In genomic region chr6:30488697-30489080, GRCh38 we compare ENCODE assay signal across 8 cellular contexts. TPM values are rescaled to one million over a fixed set of nuclear protein-coding genes. Genes with fewer than 3 reads are reported as not detected.
DNase-seq lines count a peak whose midpoint lies in the region; ATAC-seq, FAIRE-seq and TF ChIP-seq lines count a peak whose summit lies in the region.
"Not testable (repeated sequence)": the region's sequence is repeated elsewhere in the genome, so short reads cannot be mapped to it uniquely, and the experiment has no call there.

No MANE protein-coding gene starts in this region.

- H3K27ac ChIP-seq in HL-60 (replicated peaks): peak overlapping the region; percentile 81
- not testable (repeated sequence) for H3K27ac ChIP-seq in H1 (ENCODE audit: low read depth, low read length)

- not testable (repeated sequence) for H3K79me1 ChIP-seq in H1 (ENCODE audit: low read depth, low read length)

- H3K4me3 ChIP-seq in AG10803 (ENCODE audit: low read length): peak overlapping the region; percentile 46
- peak overlapping the region; percentile 34 for H3K4me3 ChIP-seq in HL-60 (replicated peaks; ENCODE audit: insufficient read depth, low read length)
- peak overlapping the region in 2 of 4 experiments; percentile 79 to 80; a peak in 3 of 8 replicates for H3K4me3 ChIP-seq in H1 (ENCODE audit: extremely low read depth in 1 of 4, insufficient read depth in 2 of 4, low read depth in 3 of 4, low read length in 4 of 4)
- H3K4me3 ChIP-seq in iPS-18c (ENCODE audit: insufficient read depth, low read depth, low read length): peak overlapping the region; percentile 26; the same call in 1 of the 2 replicates

- 92% methylated on average over 6 of the region's 6 CpGs; no CpG with 5 or more reads in 1 of the 2 experiments for WGBS in H1 (ENCODE audit: extremely low coverage in 1 of 2, insufficient coverage in 1 of 2, insufficient read length in 1 of 2, insufficient replicate concordance in 2 of 2, low coverage in 1 of 2, low lambda C conversion rate in 2 of 2, missing lambda C conversion rate in 1 of 2), 2 experiments

- H3K79me2 ChIP-seq in H1 (ENCODE audit: control insufficient read depth in 1 of 2, insufficient read depth in 2 of 2, low read length in 2 of 2): not testable (repeated sequence)

- H2AFZ ChIP-seq in H1 (ENCODE audit: low read length): not testable (repeated sequence)

- not testable (repeated sequence) for H3K9me3 ChIP-seq in H1 (ENCODE audit: insufficient read depth in 2 of 2, low read depth in 1 of 2, low read length in 1 of 2); iPS-18c (ENCODE audit: control insufficient read depth, insufficient read depth, low read length)

- not testable (repeated sequence) for H4K5ac ChIP-seq in H1 (ENCODE audit: insufficient read length, low read depth, low read length)

- H4K20me1 ChIP-seq in H1 (replicated peaks in 1 of 2; ENCODE audit: control insufficient read depth in 1 of 2, insufficient read depth in 2 of 2, low read length in 2 of 2): not testable (repeated sequence)

- not testable (repeated sequence) for H3K23ac ChIP-seq in H1 (ENCODE audit: insufficient read length)

- not testable (repeated sequence) for TF ChIP-seq POLR2A in H1 (IDR thresholded peaks at IDR 0.05; ENCODE audit: control extremely low read depth in 1 of 2, low read depth in 2 of 2, low read length in 2 of 2)

- not testable (repeated sequence) for H3K4me1 ChIP-seq in H1 (replicated peaks in 1 of 4; ENCODE audit: control insufficient read depth in 3 of 4, insufficient read depth in 4 of 4, low read length in 3 of 4)

- H3K56ac ChIP-seq in H1 (replicated peaks; ENCODE audit: insufficient read length, low read depth, low read length): not testable (repeated sequence)

- not testable (repeated sequence) for H2BK5ac ChIP-seq in H1 (ENCODE audit: low read depth, low read length)

- H2BK120ac ChIP-seq in H1 (replicated peaks; ENCODE audit: low read depth, low read length): not testable (repeated sequence)

- not testable (repeated sequence) for H3K27me3 ChIP-seq in HL-60 (ENCODE audit: insufficient read depth, poor library complexity, severe bottlenecking); H1 (replicated peaks in 1 of 4; ENCODE audit: control insufficient read depth in 3 of 4, extremely low read depth in 1 of 4, insufficient read depth in 3 of 4, low read length in 3 of 4)

- H3K14ac ChIP-seq in H1 (ENCODE audit: insufficient read length): not testable (repeated sequence)

- TF ChIP-seq RAD21 in H1 (IDR thresholded peaks at IDR 0.05 in 1 of 2, conservative IDR thresholded peaks at IDR 0.05 in 1 of 2; ENCODE audit: low read depth in 2 of 2, low read length in 2 of 2): not testable (repeated sequence)

- not testable (repeated sequence) for H4K91ac ChIP-seq in H1 (replicated peaks; ENCODE audit: insufficient read length, low read length)

- H2BK12ac ChIP-seq in H1 (ENCODE audit: low read depth, low read length): not testable (repeated sequence)

- H3K4me2 ChIP-seq in H1 (ENCODE audit: insufficient read depth in 1 of 2, low read depth in 2 of 2, low read length in 2 of 2): peak overlapping the region; percentile 54 to 72; a peak in 3 of 4 replicates

- H3K36me3 ChIP-seq in H1 (ENCODE audit: control insufficient read depth in 2 of 4, insufficient read depth in 4 of 4, low read length in 3 of 4): peaks cover 0 to 13% (median 6%) of the 10 kb centered on the region in 4 experiments; a peak in 3 of 8 replicates

- FAIRE-seq in H1 (lab: Jason Lieb, UNC): not testable (repeated sequence)

- peak overlapping the region; percentile 99 for H3K4me3 Mint-ChIP-seq in T-helper 1 cell treated with Interleukin-12 subunit alpha and Interleukin-12 subunit beta and Interleukin-4 antibody, amounts not matched to agents 30 μg/mL and 1 μg/mL, for 36 hours
- peak overlapping the region; percentile 95 for H3K4me3 Mint-ChIP-seq in activated naive CD8-positive, alpha-beta T cell treated with anti-CD3 and anti-CD28 coated beads, Interleukin-2, amount 50 U/mL, for 24 hours
- H3K4me3 Mint-ChIP-seq in nephron: peak overlapping the region in 1 of 3 experiments; percentile 98
- H3K4me3 Mint-ChIP-seq in stimulated activated naive CD8-positive, alpha-beta T cell treated with anti-CD3 and anti-CD28 coated beads, Interleukin-15, Interleukin-2, amounts not matched to agents 100 ng/mL and 50 ng/mL, for 24 hours: peak overlapping the region; percentile 96

- POLR2A ChIA-PET in H1 (lab: Charles Lee; ENCODE audit: partially characterized antibody): not testable (repeated sequence)

- H3K9ac ChIP-seq in H1 (replicated peaks in 1 of 4; ENCODE audit: extremely low read depth in 1 of 4, low read depth in 3 of 4, low read length in 3 of 4): peak overlapping the region in 1 of 4 experiments; percentile 53; a peak in 2 of 7 replicates

- peaks cover 38% of the 10 kb centered on the region for H3K36me3 Mint-ChIP-seq in T-helper 1 cell treated with Interleukin-12 subunit alpha and Interleukin-12 subunit beta and Interleukin-4 antibody, amounts not matched to agents 30 μg/mL and 1 μg/mL, for 36 hours (ENCODE audit: low read depth)
- peaks cover 43% of the 10 kb centered on the region for H3K36me3 Mint-ChIP-seq in activated naive CD8-positive, alpha-beta T cell treated with anti-CD3 and anti-CD28 coated beads, Interleukin-2, amount 50 U/mL, for 24 hours (ENCODE audit: low read depth)
- H3K36me3 Mint-ChIP-seq in nephron (ENCODE audit: low read depth): peaks cover 17% of the 10 kb centered on the region
- peaks cover 45% of the 10 kb centered on the region for H3K36me3 Mint-ChIP-seq in stimulated activated naive CD8-positive, alpha-beta T cell treated with anti-CD3 and anti-CD28 coated beads, Interleukin-15, Interleukin-2, amounts not matched to agents 100 ng/mL and 50 ng/mL, for 24 hours (ENCODE audit: low read depth)

- not testable (repeated sequence) for H2BK20ac ChIP-seq in H1 (ENCODE audit: low read length)

- TF ChIP-seq CTCF in AG10803 (conservative IDR thresholded peaks at IDR 0.05; ENCODE audit: low read length); HL-60 (IDR thresholded peaks at IDR 0.05; ENCODE audit: insufficient read depth, low read length); H1 (IDR thresholded peaks at IDR 0.05; ENCODE audit: control extremely low read depth in 1 of 3, insufficient read depth in 1 of 3, low read depth in 1 of 3, low read length in 3 of 3); nephron (IDR thresholded peaks at IDR 0.05; ENCODE audit: unreplicated experiment in 3 of 3): not testable (repeated sequence)

- not testable (repeated sequence) for H3K4ac ChIP-seq in H1 (replicated peaks; ENCODE audit: insufficient read length, low read depth, low read length)

- H4K8ac ChIP-seq in H1 (ENCODE audit: extremely low read depth, insufficient read depth, low read length): peak overlapping the region; percentile 53; the same call in 1 of the 2 replicates

- ATAC-seq in activated naive CD8-positive, alpha-beta T cell treated with anti-CD3 and anti-CD28 coated beads, Interleukin-2, amount 50 U/mL, for 24 hours: not testable (repeated sequence)

- CTCF ChIA-PET in H1 (lab: Charles Lee; ENCODE audit: partially characterized antibody): interaction anchor here (9.9 kb wide), 1 partner anchor 56 kb away, joined by 326 read pairs; no protein-coding TSS in a partner anchor

- H3K18ac ChIP-seq in H1 (ENCODE audit: extremely low read depth, low read length): not testable (repeated sequence)

- H2BK15ac ChIP-seq in H1 (ENCODE audit: low read length): not testable (repeated sequence)

- not testable (repeated sequence) for DNase-seq in AG10803 (ENCODE audit: low read depth); HL-60 (ENCODE audit: low read depth in 1 of 2, low spot score in 1 of 2); activated naive CD8-positive, alpha-beta T cell treated with anti-CD3 and anti-CD28 coated beads, Interleukin-2, amount 50 U/mL, for 24 hours; H1 (ENCODE audit: low read depth in 1 of 2, low spot score in 2 of 2)

- H2AK5ac ChIP-seq in H1 (ENCODE audit: low read depth, low read length): not testable (repeated sequence)

- H3K9me3 Mint-ChIP-seq in T-helper 1 cell treated with Interleukin-12 subunit alpha and Interleukin-12 subunit beta and Interleukin-4 antibody, amounts not matched to agents 30 μg/mL and 1 μg/mL, for 36 hours; activated naive CD8-positive, alpha-beta T cell treated with anti-CD3 and anti-CD28 coated beads, Interleukin-2, amount 50 U/mL, for 24 hours; nephron; stimulated activated naive CD8-positive, alpha-beta T cell treated with anti-CD3 and anti-CD28 coated beads, Interleukin-15, Interleukin-2, amounts not matched to agents 100 ng/mL and 50 ng/mL, for 24 hours: not testable (repeated sequence)

- H3K4me1 Mint-ChIP-seq in T-helper 1 cell treated with Interleukin-12 subunit alpha and Interleukin-12 subunit beta and Interleukin-4 antibody, amounts not matched to agents 30 μg/mL and 1 μg/mL, for 36 hours (ENCODE audit: low read depth): peaks cover 42% of the 10 kb centered on the region
- peaks cover 49% of the 10 kb centered on the region for H3K4me1 Mint-ChIP-seq in activated naive CD8-positive, alpha-beta T cell treated with anti-CD3 and anti-CD28 coated beads, Interleukin-2, amount 50 U/mL, for 24 hours
- H3K4me1 Mint-ChIP-seq in nephron: peaks cover 13% of the 10 kb centered on the region
- H3K4me1 Mint-ChIP-seq in stimulated activated naive CD8-positive, alpha-beta T cell treated with anti-CD3 and anti-CD28 coated beads, Interleukin-15, Interleukin-2, amounts not matched to agents 100 ng/mL and 50 ng/mL, for 24 hours (ENCODE audit: low read depth): peaks cover 47% of the 10 kb centered on the region

- H3K27me3 Mint-ChIP-seq in T-helper 1 cell treated with Interleukin-12 subunit alpha and Interleukin-12 subunit beta and Interleukin-4 antibody, amounts not matched to agents 30 μg/mL and 1 μg/mL, for 36 hours (ENCODE audit: low read depth); activated naive CD8-positive, alpha-beta T cell treated with anti-CD3 and anti-CD28 coated beads, Interleukin-2, amount 50 U/mL, for 24 hours; stimulated activated naive CD8-positive, alpha-beta T cell treated with anti-CD3 and anti-CD28 coated beads, Interleukin-15, Interleukin-2, amounts not matched to agents 100 ng/mL and 50 ng/mL, for 24 hours: not testable (repeated sequence)
- H3K27me3 Mint-ChIP-seq in nephron (ENCODE audit: low read depth): peaks cover 26% of the 10 kb centered on the region

- H3K27ac Mint-ChIP-seq in T-helper 1 cell treated with Interleukin-12 subunit alpha and Interleukin-12 subunit beta and Interleukin-4 antibody, amounts not matched to agents 30 μg/mL and 1 μg/mL, for 36 hours: peak overlapping the region; percentile 97
- peak overlapping the region; percentile 91 for H3K27ac Mint-ChIP-seq in activated naive CD8-positive, alpha-beta T cell treated with anti-CD3 and anti-CD28 coated beads, Interleukin-2, amount 50 U/mL, for 24 hours
- H3K27ac Mint-ChIP-seq in nephron: peak overlapping the region; percentile 70 to 93 (median 92)
- peak overlapping the region; percentile 91 for H3K27ac Mint-ChIP-seq in stimulated activated naive CD8-positive, alpha-beta T cell treated with anti-CD3 and anti-CD28 coated beads, Interleukin-15, Interleukin-2, amounts not matched to agents 100 ng/mL and 50 ng/mL, for 24 hours

- TF ChIP-seq EP300 in H1 (IDR thresholded peaks at IDR 0.05; ENCODE audit: borderline replicate concordance in 1 of 2, low read depth in 2 of 2, low read length in 2 of 2): not testable (repeated sequence)

- H3K23me2 ChIP-seq in H1 (ENCODE audit: low read depth, low read length): not testable (repeated sequence)

RNA-seq across cellular contexts. Expression of gene HLA-E, which starts 0.6 kb away (rescaled TPM):
- total RNA-seq in H1 (2021; fragmentation: NEBNext Ultra II Directional; extraction: Animal tissue kit (Norgen Biotek cat#: 25700)): 24.4 and 28.0 TPM in 2 replicates
- polyA plus RNA-seq in H1 (2011; rRNA removed): 20.2 and 26.1 TPM in 2 replicates
- polyA plus RNA-seq in H1 (2011; cell fraction: cytosol; rRNA removed): 29.0 TPM
- 29.1 TPM for polyA plus RNA-seq in H1 (2011; cell fraction: nucleus; rRNA removed)
- polyA plus RNA-seq in H1 (2012, experiment 1 of 2): 26.1 to 29.2 TPM (median 27.6 TPM) in 4 replicates
- 30.7 TPM for polyA plus RNA-seq in H1 (2012, experiment 2 of 2)
- 35.3 TPM for polyA plus RNA-seq in H1 (2013, experiment 1 of 2)
- 41.8 TPM for polyA plus RNA-seq in H1 (2013, experiment 2 of 2)
- polyA minus RNA-seq in H1 (2011; rRNA and poly(A)+ RNA removed): 17.0 and 18.3 TPM in 2 replicates
- 16.2 TPM for polyA minus RNA-seq in H1 (2011; cell fraction: cytosol; rRNA and poly(A)+ RNA removed)
- polyA minus RNA-seq in H1 (2011; cell fraction: nucleus; rRNA and poly(A)+ RNA removed): 20.6 TPM
